In genomic region chr5:143791848-143792701, GRCh38 we compare ENCODE assay signal across 10 cellular contexts. TPM values are rescaled to one million over a fixed set of nuclear protein-coding genes. Genes with fewer than 3 reads are reported as not detected.
A peak's percentile ranks its signal among the peaks of the same experiment; 100 is the strongest.
DNase-seq lines count a peak whose midpoint lies in the region; ATAC-seq and TF ChIP-seq lines count a peak whose summit lies in the region.
"Had no signal": no experiment of that assay in that cellular context is flagged by ENCODE, and none has a peak within 500 bp of the region (broad histone marks: within the 10 kb centered on the region; RNA-seq: fewer than 3 reads in every experiment).

No MANE protein-coding gene starts in this region.

- TF ChIP-seq CTCF in upper lobe of right lung (IDR thresholded peaks at IDR 0.05): no peak

- H3K4me1 ChIP-seq in upper lobe of right lung: peaks cover 3% of the 10 kb centered on the region

- peak; percentile 71 for ATAC-seq in HG03159 (IDR thresholded peaks at IDR 0.05; ENCODE audit: unreplicated experiment)
- peak; percentile 55 to 64 for ATAC-seq in stimulated activated naive B cell treated with anti-CD40 and anti-IgM and Interleukin-4, amounts not matched to agents 10 μg/mL and 1 μg/mL and 100 μg/mL, for 72 hours (replicated peaks)
- ATAC-seq in GM18520 (IDR thresholded peaks at IDR 0.05; ENCODE audit: unreplicated experiment): no peak
- ATAC-seq in upper lobe of right lung: no peak
- no peak for ATAC-seq in T-helper 17 cell

- H3K27ac Mint-ChIP-seq in activated naive CD4-positive, alpha-beta T cell treated with anti-CD3 and anti-CD28 coated beads, Interleukin-2, amount 10 ng/mL, durations not matched to agents 7 days and 5 days: no peak overlapping the region
- H3K27ac Mint-ChIP-seq in activated T-helper 1 cell treated with anti-CD3 and anti-CD28 coated beads, Interleukin-12 subunit alpha, Interleukin-12 subunit beta, Interleukin-2, Interleukin-4 antibody, amounts not matched to agents 30 ng/mL and 10 ng/mL and 1 ng/mL, durations not matched to agents 14 hours and 24 hours and 36 hours: no peak overlapping the region
- peak overlapping the region; percentile 91 for H3K27ac Mint-ChIP-seq in stimulated activated naive B cell treated with anti-CD40 and anti-IgM and Interleukin-4, amounts not matched to agents 10 μg/mL and 1 μg/mL and 100 μg/mL, for 72 hours
- H3K27ac Mint-ChIP-seq in T-helper 17 cell: no peak overlapping the region

- H3K4me3 ChIP-seq in upper lobe of right lung: no peak overlapping the region

- no peak for DNase-seq in activated naive CD4-positive, alpha-beta T cell treated with anti-CD3 and anti-CD28 coated beads, Interleukin-2, amount 10 ng/mL, durations not matched to agents 7 days and 5 days
- DNase-seq in activated naive CD4-positive, alpha-beta T cell (lab: John Stamatoyannopoulos, UW): no peak
- no peak for DNase-seq in activated T-helper 1 cell treated with anti-CD3 and anti-CD28 coated beads, Interleukin-12 subunit alpha, Interleukin-12 subunit beta, Interleukin-2, Interleukin-4 antibody, amounts not matched to agents 30 ng/mL and 10 ng/mL and 1 ng/mL, durations not matched to agents 14 hours and 24 hours and 36 hours (ENCODE audit: low spot score)
- no peak for DNase-seq in stimulated activated naive B cell treated with anti-CD40 and anti-IgM and Interleukin-4, amounts not matched to agents 10 μg/mL and 1 μg/mL and 100 μg/mL, for 72 hours
- no peak for DNase-seq in upper lobe of right lung
- DNase-seq in T-helper 17 cell: no peak

- peak overlapping the region; percentile 9 for H3K4me3 Mint-ChIP-seq in activated naive CD4-positive, alpha-beta T cell treated with anti-CD3 and anti-CD28 coated beads, Interleukin-2, amount 10 ng/mL, durations not matched to agents 7 days and 5 days
- peak overlapping the region; percentile 30 for H3K4me3 Mint-ChIP-seq in activated T-helper 1 cell treated with anti-CD3 and anti-CD28 coated beads, Interleukin-12 subunit alpha, Interleukin-12 subunit beta, Interleukin-2, Interleukin-4 antibody, amounts not matched to agents 30 ng/mL and 10 ng/mL and 1 ng/mL, durations not matched to agents 14 hours and 24 hours and 36 hours
- peak overlapping the region; percentile 78 to 80 for H3K4me3 Mint-ChIP-seq in stimulated activated naive B cell treated with anti-CD40 and anti-IgM and Interleukin-4, amounts not matched to agents 10 μg/mL and 1 μg/mL and 100 μg/mL, for 72 hours
- H3K4me3 Mint-ChIP-seq in T-helper 17 cell: no peak overlapping the region

- no peaks in the 10 kb centered on the region for H3K36me3 Mint-ChIP-seq in activated naive CD4-positive, alpha-beta T cell treated with anti-CD3 and anti-CD28 coated beads, Interleukin-2, amount 10 ng/mL, durations not matched to agents 7 days and 5 days
- no peaks in the 10 kb centered on the region for H3K36me3 Mint-ChIP-seq in activated T-helper 1 cell treated with anti-CD3 and anti-CD28 coated beads, Interleukin-12 subunit alpha, Interleukin-12 subunit beta, Interleukin-2, Interleukin-4 antibody, amounts not matched to agents 30 ng/mL and 10 ng/mL and 1 ng/mL, durations not matched to agents 14 hours and 24 hours and 36 hours (ENCODE audit: low read depth)
- no peaks in the 10 kb centered on the region for H3K36me3 Mint-ChIP-seq in stimulated activated naive B cell treated with anti-CD40 and anti-IgM and Interleukin-4, amounts not matched to agents 10 μg/mL and 1 μg/mL and 100 μg/mL, for 72 hours
- no peaks in the 10 kb centered on the region for H3K36me3 Mint-ChIP-seq in T-helper 17 cell (ENCODE audit: low read depth)

- H3K27me3 Mint-ChIP-seq in activated naive CD4-positive, alpha-beta T cell treated with anti-CD3 and anti-CD28 coated beads, Interleukin-2, amount 10 ng/mL, durations not matched to agents 7 days and 5 days: no peaks in the 10 kb centered on the region
- peaks cover 2% of the 10 kb centered on the region for H3K27me3 Mint-ChIP-seq in activated T-helper 1 cell treated with anti-CD3 and anti-CD28 coated beads, Interleukin-12 subunit alpha, Interleukin-12 subunit beta, Interleukin-2, Interleukin-4 antibody, amounts not matched to agents 30 ng/mL and 10 ng/mL and 1 ng/mL, durations not matched to agents 14 hours and 24 hours and 36 hours (ENCODE audit: insufficient read depth)
- no peaks in the 10 kb centered on the region for H3K27me3 Mint-ChIP-seq in stimulated activated naive B cell treated with anti-CD40 and anti-IgM and Interleukin-4, amounts not matched to agents 10 μg/mL and 1 μg/mL and 100 μg/mL, for 72 hours
- peaks cover 30% of the 10 kb centered on the region for H3K27me3 Mint-ChIP-seq in T-helper 17 cell

- intact Hi-C loops in activated T-helper 1 cell treated with anti-CD3 and anti-CD28 coated beads, Interleukin-12 subunit alpha, Interleukin-12 subunit beta, Interleukin-2, Interleukin-4 antibody, amounts not matched to agents 30 ng/mL and 10 ng/mL and 1 ng/mL, durations not matched to agents 14 hours and 24 hours and 36 hours (cut with micrococcal nuclease): no loop called here
- intact Hi-C loops in upper lobe of right lung (cut with DNase I): no loop called here

- H3K27me3 ChIP-seq in upper lobe of right lung: no peaks in the 10 kb centered on the region

- CTCF ChIA-PET in activated naive CD4-positive, alpha-beta T cell treated with anti-CD3 and anti-CD28 coated beads, Interleukin-2, amount 10 ng/mL, durations not matched to agents 7 days and 5 days (lab: Charles Lee): no interaction called here

- H3K27ac ChIP-seq in upper lobe of right lung: no peak overlapping the region
- H3K27ac ChIP-seq: C4-2B had no signal

- H3K36me3 ChIP-seq in upper lobe of right lung: no peaks in the 10 kb centered on the region

- H3K9me3 Mint-ChIP-seq in activated naive CD4-positive, alpha-beta T cell treated with anti-CD3 and anti-CD28 coated beads, Interleukin-2, amount 10 ng/mL, durations not matched to agents 7 days and 5 days: no peaks in the 10 kb centered on the region
- no peaks in the 10 kb centered on the region for H3K9me3 Mint-ChIP-seq in activated T-helper 1 cell treated with anti-CD3 and anti-CD28 coated beads, Interleukin-12 subunit alpha, Interleukin-12 subunit beta, Interleukin-2, Interleukin-4 antibody, amounts not matched to agents 30 ng/mL and 10 ng/mL and 1 ng/mL, durations not matched to agents 14 hours and 24 hours and 36 hours
- no peaks in the 10 kb centered on the region for H3K9me3 Mint-ChIP-seq in stimulated activated naive B cell treated with anti-CD40 and anti-IgM and Interleukin-4, amounts not matched to agents 10 μg/mL and 1 μg/mL and 100 μg/mL, for 72 hours

- no peaks in the 10 kb centered on the region for H3K4me1 Mint-ChIP-seq in activated naive CD4-positive, alpha-beta T cell treated with anti-CD3 and anti-CD28 coated beads, Interleukin-2, amount 10 ng/mL, durations not matched to agents 7 days and 5 days
- peaks cover 10% of the 10 kb centered on the region for H3K4me1 Mint-ChIP-seq in activated T-helper 1 cell treated with anti-CD3 and anti-CD28 coated beads, Interleukin-12 subunit alpha, Interleukin-12 subunit beta, Interleukin-2, Interleukin-4 antibody, amounts not matched to agents 30 ng/mL and 10 ng/mL and 1 ng/mL, durations not matched to agents 14 hours and 24 hours and 36 hours (ENCODE audit: low read depth)
- H3K4me1 Mint-ChIP-seq in stimulated activated naive B cell treated with anti-CD40 and anti-IgM and Interleukin-4, amounts not matched to agents 10 μg/mL and 1 μg/mL and 100 μg/mL, for 72 hours: peaks cover 14 to 28% of the 10 kb centered on the region in 2 donors
- no peaks in the 10 kb centered on the region for H3K4me1 Mint-ChIP-seq in T-helper 17 cell

- H3K9me3 ChIP-seq in upper lobe of right lung: no peaks in the 10 kb centered on the region
- no peaks in the 10 kb centered on the region for H3K9me3 ChIP-seq in T-helper 17 cell (ENCODE audit: control insufficient read depth, low read length, poor library complexity, severe bottlenecking)

RNA-seq across cellular contexts. Expression of gene HMHB1, which starts 19.9 kb away (rescaled TPM):
- total RNA-seq in activated T-helper 1 cell treated with anti-CD3 and anti-CD28 coated beads, Interleukin-12 subunit alpha, Interleukin-12 subunit beta, Interleukin-2, Interleukin-4 antibody, amounts not matched to agents 30 ng/mL and 10 ng/mL and 1 ng/mL, durations not matched to agents 14 hours and 24 hours and 36 hours: 0.69 and 0.83 TPM in 2 replicates
- total RNA-seq in upper lobe of right lung: not detected
- not detected for total RNA-seq in T-helper 17 cell
- total RNA-seq: renal cortical epithelial cell had no signal

Comparison
In these comparisons a context has a peak if more than half of its experiments do, and no peak if none do; other contexts are left out.
1. ATAC-seq: peak in HG03159 (single experiment) and stimulated activated naive B cell treated with anti-CD40 and anti-IgM and Interleukin-4, amounts not matched to agents 10 μg/mL and 1 μg/mL and 100 μg/mL, for 72 hours (2 of 2); none in GM18520 (single experiment), upper lobe of right lung (single experiment) and T-helper 17 cell (single experiment).